Comparison of ENCODE assay signal across 13 cellular contexts in genomic region chr16:65122724-65122973, GRCh38. TPM values are rescaled to one million over a fixed set of nuclear protein-coding genes. Genes with fewer than 3 reads are reported as not detected.
DNase-seq lines count a peak whose midpoint lies in the region; ATAC-seq, FAIRE-seq and TF ChIP-seq lines count a peak whose summit lies in the region.
"Had no signal": no experiment of that assay in that cellular context is flagged by ENCODE, and none has a peak within 500 bp of the region (broad histone marks: within the 10 kb centered on the region; RNA-seq: fewer than 3 reads in every experiment).

No MANE protein-coding gene starts in this region.

- TF ChIP-seq POLR2A in adrenal gland (IDR thresholded peaks at IDR 0.05), result no peak

- H3K4me3 ChIP-seq in BE2C (ENCODE audit: low read depth, low read length), result peak overlapping the region; percentile 69
- H3K4me3 ChIP-seq in adrenal gland, result peak overlapping the region in 3 of 4 donors; percentile 24 to 72 (median 40)
- peak overlapping the region; percentile 50 to 69 for H3K4me3 ChIP-seq in right atrium auricular region
- H3K4me3 ChIP-seq in psoas muscle, result peak overlapping the region; percentile 71
- no peak overlapping the region for H3K4me3 ChIP-seq in small intestine (ENCODE audit: low read depth in 1 of 2, low read length in 2 of 2)

- ATAC-seq in psoas muscle, result peak in 1 of 4 donors; percentile 2
- ATAC-seq in HG03442 (IDR thresholded peaks at IDR 0.05; ENCODE audit: unreplicated experiment), result no peak
- no peak for ATAC-seq in HG03342 (IDR thresholded peaks at IDR 0.05; ENCODE audit: unreplicated experiment)
- ATAC-seq: CD8-positive, alpha-beta T cell; naive thymus-derived CD8-positive, alpha-beta T cell had no signal

- H3K27ac ChIP-seq in adrenal gland, result peak overlapping the region in 4 of 5 donors; percentile 48 to 92 (median 70)
- H3K27ac ChIP-seq in right atrium auricular region, result peak overlapping the region; percentile 78 to 79
- H3K27ac ChIP-seq in psoas muscle, result peak overlapping the region; percentile 50
- H3K27ac ChIP-seq in small intestine (ENCODE audit: low read depth in 1 of 2, low read length in 1 of 2), result peak overlapping the region in 1 of 2 donors; percentile 91
- H3K27ac ChIP-seq: KMS-11 had no signal

- TF ChIP-seq CTCF in BE2C (IDR thresholded peaks at IDR 0.05; ENCODE audit: low read depth, low read length) (no peak), adrenal gland (IDR thresholded peaks at IDR 0.05) (no peak), right atrium auricular region (IDR thresholded peaks at IDR 0.05) (no peak), psoas muscle (IDR thresholded peaks at IDR 0.05) (no peak)

- FAIRE-seq in small intestine (lab: Jason Lieb, UNC), result no peak

- H3K4me1 ChIP-seq in BE2C, result no peaks in the 10 kb centered on the region; the same call in 1 of the 2 replicates
- H3K4me1 ChIP-seq in adrenal gland (replicated peaks in 1 of 2), result peaks cover 5 to 24% of the 10 kb centered on the region in 2 donors
- H3K4me1 ChIP-seq in right atrium auricular region, result peaks cover 0 to 13% of the 10 kb centered on the region in 2 donors
- H3K4me1 ChIP-seq in psoas muscle, result peaks cover 15% of the 10 kb centered on the region
- no peaks in the 10 kb centered on the region for H3K4me1 ChIP-seq in small intestine (ENCODE audit: control insufficient read depth in 2 of 2, insufficient read depth in 1 of 2, low read depth in 1 of 2, low read length in 1 of 2)

- WGBS in adrenal gland, 4 donors, result 0 to 2% (median 0%) methylated on average over 10 to 19 of the region's 19 CpGs; no CpG with 5 or more reads in 1 of the 4 donors
- WGBS in psoas muscle, 3 donors, result 0 to 2% (median 1%) methylated on average over 12 to 19 of the region's 19 CpGs
- 6 to 16% (median 9%) methylated on average over 15 to 19 of the region's 19 CpGs for WGBS in small intestine, 3 donors

- intact Hi-C loops in adrenal gland (cut with DNase I) (no loop called here), psoas muscle (cut with DNase I) (loop anchor here (5.0 kb wide), 2 partner anchors 50 to 55 kb away; no protein-coding TSS in a partner anchor)

- DNase-seq in BE2C (no peak), adrenal gland (no peak), right atrium auricular region (ENCODE audit: low spot score) (no peak), psoas muscle (no peak), small intestine (no peak), HCEC 1CT (no peak)
- DNase-seq: activated CD4-positive, alpha-beta T cell treated with anti-CD3 and anti-CD28 coated beads, Interleukin-2, amount 10 ng/mL, durations not matched to agents 24 days and 14 days; CD8-positive, alpha-beta T cell; cortex of kidney; naive thymus-derived CD8-positive, alpha-beta T cell had no signal

- H3K36me3 ChIP-seq in BE2C, result no peaks in the 10 kb centered on the region
- no peaks in the 10 kb centered on the region for H3K36me3 ChIP-seq in adrenal gland (replicated peaks in 1 of 2)
- no peaks in the 10 kb centered on the region for H3K36me3 ChIP-seq in right atrium auricular region
- H3K36me3 ChIP-seq in psoas muscle (ENCODE audit: insufficient read depth in 1 of 2, low read depth in 1 of 2), result no peaks in the 10 kb centered on the region
- no peaks in the 10 kb centered on the region for H3K36me3 ChIP-seq in small intestine (ENCODE audit: control insufficient read depth in 2 of 2, insufficient read depth in 2 of 2, low read length in 2 of 2)

- H3K9me3 ChIP-seq in BE2C (no peaks in the 10 kb centered on the region), adrenal gland (replicated peaks in 1 of 3) (no peaks in the 10 kb centered on the region), right atrium auricular region (no peaks in the 10 kb centered on the region), psoas muscle (no peaks in the 10 kb centered on the region), small intestine (ENCODE audit: control insufficient read depth, low read depth) (no peaks in the 10 kb centered on the region)

- peaks cover 33% of the 10 kb centered on the region for H3K27me3 ChIP-seq in BE2C
- H3K27me3 ChIP-seq in adrenal gland, result peaks cover 15% of the 10 kb centered on the region
- no peaks in the 10 kb centered on the region for H3K27me3 ChIP-seq in right atrium auricular region
- H3K27me3 ChIP-seq in psoas muscle (ENCODE audit: insufficient read depth in 3 of 3, low read length in 2 of 3), result peaks cover 3 to 38% (median 9%) of the 10 kb centered on the region in 3 donors
- H3K27me3 ChIP-seq in small intestine (ENCODE audit: control insufficient read depth in 2 of 2, insufficient read depth in 2 of 2, low read length in 2 of 2), result peaks cover 10% of the 10 kb centered on the region in 2 donors

RNA-seq across cellular contexts. Expression of gene CDH11, which starts 0.8 kb away (rescaled TPM):
- polyA plus RNA-seq in BE2C (2012; ENCODE audit: insufficient read depth, insufficient read length, low read depth), result 2.3 TPM
- total RNA-seq in adrenal gland (100 to 1,000 TPM in 1 of 8 donors, 10 to 100 TPM in 7; 21.0 to 102 (median 38.7) TPM), right atrium auricular region (10 to 100 TPM; 51.6 to 59.1 TPM), psoas muscle (10 to 100 TPM in 2 of 4 donors, 1 to 10 TPM in 2; 3.2 to 16.8 (median 7.8) TPM)
- polyA plus RNA-seq in adrenal gland (10 to 100 TPM in 1 of 3 donors, 1 to 10 TPM in 2; 3.0 to 22.4 (median 3.5) TPM), psoas muscle (under 1 TPM; 0.33 to 0.71 (median 0.62) TPM), small intestine (1 to 10 TPM in 2 of 3 donors, under 1 TPM in 1; 0.22 to 2.2 (median 1.1) TPM)
- total RNA-seq: activated CD4-positive, alpha-beta T cell treated with anti-CD3 and anti-CD28 coated beads, Interleukin-2, amount 10 ng/mL, durations not matched to agents 24 days and 14 days; CD8-positive, alpha-beta T cell; naive thymus-derived CD8-positive, alpha-beta T cell had no signal
- polyA plus RNA-seq: naive thymus-derived CD8-positive, alpha-beta T cell had no signal

Comparison
In these comparisons a context has a peak if more than half of its experiments do, and no peak if none do; other contexts are left out.
1. H3K4me3 ChIP-seq: peak in BE2C (single experiment), adrenal gland (3 of 4), right atrium auricular region (2 of 2) and psoas muscle (single experiment); none in small intestine (0 of 2).
2. intact Hi-C loops: an anchor here in psoas muscle (5.0 kb wide); none called in adrenal gland.